Comparison of ENCODE assay signal across 20 cellular contexts in genomic region chr5:116303340-116303739, GRCh38.
"Had no signal": no experiment of that assay in that cellular context is flagged by ENCODE, and none has a peak within 500 bp of the region (broad histone marks: within the 10 kb centered on the region; RNA-seq: fewer than 3 reads in every experiment).

No MANE protein-coding gene starts in this region.

- H3K4me3 ChIP-seq: hepatocyte, lung, skin epidermis, transverse colon, vagina had no signal

- FAIRE-seq: astrocyte, bronchial epithelial cell had no signal

- H3K27ac ChIP-seq: hepatocyte, skin epidermis, transverse colon, vagina had no signal

- DNase-seq: activated CD4-positive, alpha-beta T cell treated with anti-CD3 and anti-CD28 coated beads, Interleukin-2, amount 50 U/mL, for 1 hour; activated CD8-positive, alpha-beta memory T cell treated with anti-CD3 and anti-CD28 coated beads, Interleukin-2, amount 50 U/mL, for 4 hours; activated effector memory CD4-positive, alpha-beta T cell treated with Interleukin-2 at 50 U/mL for 16 hours; activated naive CD4-positive, alpha-beta T cell treated with anti-CD3 and anti-CD28 coated beads, Interleukin-2, amount 50 U/mL, for 16 hours; activated T-cell treated with anti-CD3 and anti-CD28 coated beads, Interleukin-2, amount 50 U/mL, for 48 hours; cerebellar nuclear complex; effector CD4-positive, alpha-beta T cell; left colon; nephron progenitor cell; occipital lobe; stimulated activated naive CD8-positive, alpha-beta T cell treated with anti-CD3 and anti-CD28 coated beads, Interleukin-15, Interleukin-2, amounts not matched to agents 100 U/mL and 50 U/mL, for 24 hours; T-helper 1 cell; T1000; transverse colon had no signal
